In genomic region chr6:161353208-161353613, GRCh38 we compare ENCODE assay signal across 9 cellular contexts.
DNase-seq lines count a peak whose midpoint lies in the region; ATAC-seq, FAIRE-seq and TF ChIP-seq lines count a peak whose summit lies in the region.
"Had no signal": no experiment of that assay in that cellular context is flagged by ENCODE, and none has a peak within 500 bp of the region (broad histone marks: within the 10 kb centered on the region; RNA-seq: fewer than 3 reads in every experiment).

No MANE protein-coding gene starts in this region.

- intact Hi-C loops in heart right ventricle (cut with DNase I): no loop called here

- no peaks in the 10 kb centered on the region for H3K9me3 ChIP-seq in SJCRH30 (replicated peaks)
- H3K9me3 ChIP-seq in heart right ventricle: no peaks in the 10 kb centered on the region

- H3K27ac ChIP-seq in SJCRH30: no peak overlapping the region
- H3K27ac ChIP-seq in heart right ventricle: no peak overlapping the region

- H3K4me1 ChIP-seq in SJCRH30: peaks cover 5% of the 10 kb centered on the region; the same call in 1 of the 2 replicates
- peaks cover 0 to 7% (median 0%) of the 10 kb centered on the region in 9 donors for H3K4me1 ChIP-seq in heart right ventricle

- H3K36me3 ChIP-seq in SJCRH30 (no peaks in the 10 kb centered on the region), heart right ventricle (no peaks in the 10 kb centered on the region)

- TF ChIP-seq CTCF in heart right ventricle (IDR thresholded peaks at IDR 0.05) (peak in 7 of 9 donors; percentile 18 to 39 (median 35)), D721Med (IDR thresholded peaks at IDR 0.05; ENCODE audit: insufficient read depth, missing control alignments) (no peak)

- no peak for FAIRE-seq in D721Med (lab: Jason Lieb, UNC)
- FAIRE-seq: H54 had no signal

- DNase-seq in HuH-7 (ENCODE audit: low spot score) (peak; percentile 30), SJCRH30 (peak; percentile 43 to 69), heart right ventricle (no peak), putamen (ENCODE audit: low spot score) (peak; percentile 65), D721Med (ENCODE audit: insufficient read length, low spot score) (no peak), SW 1271 (lab: John Stamatoyannopoulos, UW) (no peak)
- DNase-seq: activated naive CD8-positive, alpha-beta T cell treated with anti-CD3 and anti-CD28 coated beads, Interleukin-2, amount 10 ng/mL, durations not matched to agents 7 days and 5 days had no signal

- ATAC-seq in heart right ventricle: peak in 3 of 8 donors; percentile 46 to 73 (median 72)
- ATAC-seq in esophagus mucosa: no peak

- 54 to 60% methylated on average over 11 of the region's 11 CpGs for WGBS in heart right ventricle, 2 donors

- H3K27me3 ChIP-seq in SJCRH30 (no peaks in the 10 kb centered on the region), heart right ventricle (no peaks in the 10 kb centered on the region)

- H3K4me3 ChIP-seq in SJCRH30 (no peak overlapping the region), heart right ventricle (no peak overlapping the region)

Comparison
In these comparisons a context has a peak if more than half of its experiments do, and no peak if none do; other contexts are left out.
1. DNase-seq: peak in HuH-7 (single experiment), SJCRH30 (2 of 2) and putamen (single experiment); none in heart right ventricle (0 of 2), D721Med (single experiment) and SW 1271 (0 of 2).